Comparison of ENCODE assay signal across 9 cellular contexts in the genomic region with DNA sequence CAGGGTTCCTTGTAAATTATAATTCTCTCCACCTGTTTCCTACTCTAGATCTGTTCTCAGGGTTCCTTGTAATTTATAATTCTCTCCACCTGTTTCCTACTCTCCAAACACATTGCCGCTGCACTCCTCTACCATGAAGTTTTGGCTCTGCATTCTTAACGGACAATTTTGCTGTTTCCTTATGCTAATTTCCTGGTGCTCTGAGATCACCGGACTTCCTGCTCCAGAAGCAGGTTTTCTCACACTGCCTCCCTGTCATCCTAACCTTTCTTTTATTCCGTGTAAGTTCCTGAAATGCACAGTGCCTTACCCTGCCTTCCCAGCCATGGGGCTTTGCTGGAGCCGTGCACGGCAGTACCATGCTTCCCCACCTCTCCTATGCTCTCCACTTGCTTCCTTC.
"Had no signal": no experiment of that assay in that cellular context is flagged by ENCODE, and none has a peak within 500 bp of the region (broad histone marks: within the 10 kb centered on the region; RNA-seq: fewer than 3 reads in every experiment).

No MANE protein-coding gene starts in this region.

- H3K4me3 ChIP-seq: sigmoid colon, upper lobe of left lung had no signal

- H3K27me3 ChIP-seq: upper lobe of left lung had no signal

- H3K27ac Mint-ChIP-seq: activated B cell treated with CpG ODN at 0.5 μM for 24 hours; stimulated activated naive B cell treated with anti-CD40 and anti-IgM and Interleukin-4, amounts not matched to agents 10 μg/mL and 1 μg/mL and 100 μg/mL, for 72 hours had no signal

- H3K27ac ChIP-seq: coronary artery, esophagus muscularis mucosa, sigmoid colon, thoracic aorta, upper lobe of left lung had no signal

- H3K9me3 Mint-ChIP-seq: immature natural killer cell had no signal

- H3K36me3 ChIP-seq: esophagus muscularis mucosa, sigmoid colon, thoracic aorta, upper lobe of left lung had no signal

- H3K4me3 Mint-ChIP-seq: activated B cell treated with CpG ODN at 0.5 μM for 24 hours; central memory CD8-positive, alpha-beta T cell had no signal

- H3K9me3 ChIP-seq: esophagus muscularis mucosa, sigmoid colon, thoracic aorta, upper lobe of left lung had no signal
